Comparison of ENCODE assay signal across 23 cellular contexts in the genomic region with DNA sequence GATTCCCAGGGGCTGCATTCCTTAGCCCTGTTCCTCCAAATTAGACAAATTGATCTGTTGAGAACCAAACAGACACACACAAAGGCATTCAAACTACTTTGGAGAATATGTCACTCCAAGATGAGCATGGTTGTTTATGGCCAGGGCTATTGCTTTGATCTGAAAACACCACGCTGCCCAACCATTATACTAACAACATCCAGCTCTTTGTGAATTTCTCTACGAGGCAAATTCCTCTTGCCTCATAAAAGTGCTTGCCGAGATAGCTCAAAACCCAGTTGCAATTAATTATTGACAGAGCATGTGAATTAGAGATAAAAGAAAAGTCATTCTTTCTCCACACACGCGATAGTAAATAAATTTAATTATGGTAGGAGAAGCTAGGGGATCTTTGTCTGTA.
A peak's percentile ranks its signal among the peaks of the same experiment; 100 is the strongest.
DNase-seq lines count a peak whose midpoint lies in the region; ATAC-seq, FAIRE-seq and TF ChIP-seq lines count a peak whose summit lies in the region.
"Had no signal": no experiment of that assay in that cellular context is flagged by ENCODE, and none has a peak within 500 bp of the region (broad histone marks: within the 10 kb centered on the region; RNA-seq: fewer than 3 reads in every experiment).

No MANE protein-coding gene starts in this region.

- H3K4me3 ChIP-seq in SK-N-MC (peak overlapping the region; percentile 46), hepatocyte (no peak overlapping the region)
- H3K4me3 ChIP-seq: PC-9, SJCRH30 had no signal

- POLR2A ChIA-PET in CD4-positive, alpha-beta T cell (lab: Charles Lee): no interaction called here

- peaks cover 10% of the 10 kb centered on the region for H3K4me1 ChIP-seq in hepatocyte (ENCODE audit: insufficient read depth)
- H3K4me1 ChIP-seq: SJCRH30 had no signal

- no peaks in the 10 kb centered on the region for H4K20me1 ChIP-seq in hepatocyte (ENCODE audit: insufficient read depth, poor library complexity, severe bottlenecking)

- H3K9me3 Mint-ChIP-seq in CD4-positive, alpha-beta T cell: no peaks in the 10 kb centered on the region

- ATAC-seq in GM19397 (IDR thresholded peaks at IDR 0.05; ENCODE audit: unreplicated experiment): no peak
- ATAC-seq in CD4-positive, alpha-beta T cell (ENCODE audit: poor library complexity): no peak
- ATAC-seq: HepG2, Right ventricle myocardium inferior had no signal

- H3K27ac ChIP-seq in SK-N-MC: peak overlapping the region; percentile 27; the same call in 1 of the 2 replicates
- peak overlapping the region; percentile 56 for H3K27ac ChIP-seq in hepatocyte
- no peak overlapping the region for H3K27ac ChIP-seq in CD4-positive, alpha-beta T cell (ENCODE audit: low read depth, low read length)
- H3K27ac ChIP-seq: PC-9, SJCRH30 had no signal

- H3K36me3 Mint-ChIP-seq in CD4-positive, alpha-beta T cell (ENCODE audit: low read depth): no peaks in the 10 kb centered on the region

- intact Hi-C loops in CD4-positive, alpha-beta T cell (cut with DNase I, micrococcal nuclease): no loop called here

- no peak overlapping the region for H3K27ac Mint-ChIP-seq in CD4-positive, alpha-beta T cell

- H3K36me3 ChIP-seq in SK-N-MC (ENCODE audit: insufficient read depth, low read length) (peaks cover 9% of the 10 kb centered on the region; the same call in 1 of the 2 replicates), hepatocyte (replicated peaks; ENCODE audit: insufficient read depth, low read depth) (no peaks in the 10 kb centered on the region)
- H3K36me3 ChIP-seq: SJCRH30 had no signal

- no peak for FAIRE-seq in H54 (lab: Jason Lieb, UNC)
- FAIRE-seq: G401.6, H1, HepG2 had no signal

- no peak overlapping the region for H3K4me2 ChIP-seq in hepatocyte
- H3K4me2 ChIP-seq: PC-9 had no signal

- CTCF ChIA-PET in CD4-positive, alpha-beta T cell (lab: Charles Lee): interaction anchor here (0.6 kb wide), 1 partner anchor 371 kb away, joined by 3 read pairs; no protein-coding TSS in a partner anchor

- H3K4me3 Mint-ChIP-seq in CD4-positive, alpha-beta T cell: no peak overlapping the region

- 7% methylated on average over 5 of the region's 5 CpGs for WGBS in hepatocyte (ENCODE audit: low lambda C conversion rate, missing lambda C conversion rate)

- H3K27me3 ChIP-seq in hepatocyte: no peaks in the 10 kb centered on the region
- peaks cover 5% of the 10 kb centered on the region for H3K27me3 ChIP-seq in CD4-positive, alpha-beta T cell (ENCODE audit: control insufficient read depth, insufficient read depth, low read length)
- H3K27me3 ChIP-seq: SJCRH30 had no signal

- peaks cover 14% of the 10 kb centered on the region for H3K27me3 Mint-ChIP-seq in CD4-positive, alpha-beta T cell

- TF ChIP-seq POLR2A in H54 (IDR thresholded peaks at IDR 0.05; ENCODE audit: low read depth, low read length): no peak

- H3K9me2 ChIP-seq in hepatocyte (replicated peaks; ENCODE audit: insufficient read depth): no peaks in the 10 kb centered on the region

- DNase-seq in NCI-H510A treated with DMSO at 0.1 percent for 48 hours (lab: John Stamatoyannopoulos, UW) (peak; percentile 65), NCI-H510A (lab: John Stamatoyannopoulos, UW) (no peak), SK-N-MC (ENCODE audit: low read depth, low spot score) (peak; percentile 50), hepatocyte (ENCODE audit: low spot score) (peak; percentile 63), retina (peak; percentile 27), H54 (ENCODE audit: insufficient read length, low spot score) (no peak)
- no peak for DNase-seq in CD4-positive, alpha-beta T cell
- DNase-seq: 8988T, ACHN, DMS53, Karpas-422, NCI-H1092, NCI-H1417 treated with DMSO at 0.1 percent for 48 hours, NCI-H1694 treated with DMSO at 0.1 percent for 48 hours, NCI-H2081, NCI-H2227 treated with DMSO at 0.1 percent for 48 hours, PC-9, SJCRH30 had no signal

- H2AFZ ChIP-seq in hepatocyte: no peak overlapping the region
- H2AFZ ChIP-seq: PC-9 had no signal

- H3K4me1 Mint-ChIP-seq in CD4-positive, alpha-beta T cell (ENCODE audit: low read depth): no peaks in the 10 kb centered on the region

- TF ChIP-seq CTCF in hepatocyte (IDR thresholded peaks at IDR 0.05; ENCODE audit: poor library complexity): no peak
- TF ChIP-seq CTCF in CD4-positive, alpha-beta T cell (IDR thresholded peaks at IDR 0.05): no peak

- H3K9me3 ChIP-seq in SK-N-MC (ENCODE audit: low read depth, low read length) (no peaks in the 10 kb centered on the region), hepatocyte (ENCODE audit: low read depth) (no peaks in the 10 kb centered on the region)
- H3K9me3 ChIP-seq in CD4-positive, alpha-beta T cell (ENCODE audit: control insufficient read depth, low read length): no peaks in the 10 kb centered on the region
- H3K9me3 ChIP-seq: SJCRH30 had no signal

- no peak overlapping the region for H3K9ac ChIP-seq in SK-N-MC (ENCODE audit: insufficient read length)

- H3K79me2 ChIP-seq in hepatocyte: no peaks in the 10 kb centered on the region

Comparison
In these comparisons a context has a peak if more than half of its experiments do, and no peak if none do; other contexts are left out.
1. DNase-seq: peak in NCI-H510A treated with DMSO at 0.1 percent for 48 hours (single experiment), SK-N-MC (single experiment), hepatocyte (single experiment) and retina (single experiment); none in NCI-H510A (single experiment), H54 (single experiment) and CD4-positive, alpha-beta T cell (0 of 10).